Comparison of ENCODE assay signal across 12 cellular contexts in genomic region chr14:35414365-35414764, GRCh38. TPM values are rescaled to one million over a fixed set of nuclear protein-coding genes. Genes with fewer than 3 reads are reported as not detected.
A peak's percentile ranks its signal among the peaks of the same experiment; 100 is the strongest.
DNase-seq lines count a peak whose midpoint lies in the region; ATAC-seq and TF ChIP-seq lines count a peak whose summit lies in the region.
"Had no signal": no experiment of that assay in that cellular context is flagged by ENCODE, and none has a peak within 500 bp of the region (broad histone marks: within the 10 kb centered on the region; RNA-seq: fewer than 3 reads in every experiment).

No MANE protein-coding gene starts in this region.

- H3K4me3 ChIP-seq in fibroblast of the aortic adventitia (ENCODE audit: low read depth, low read length), result no peak overlapping the region
- H3K4me3 ChIP-seq: SJSA1, transverse colon had no signal

- H3K4me1 Mint-ChIP-seq in T-helper 17 cell (peaks cover 35% of the 10 kb centered on the region), nephron (peaks cover 25% of the 10 kb centered on the region)

- ATAC-seq in T-helper 17 cell, result no peak

- TF ChIP-seq CTCF in fibroblast of the aortic adventitia (IDR thresholded peaks at IDR 0.05; ENCODE audit: insufficient read depth, low read length), result no peak
- TF ChIP-seq CTCF in nephron (IDR thresholded peaks at IDR 0.05; ENCODE audit: unreplicated experiment in 3 of 3), result no peak

- no peaks in the 10 kb centered on the region for H3K9me3 Mint-ChIP-seq in nephron

- peak; percentile 79 for DNase-seq in EH (ENCODE audit: low read depth)
- DNase-seq in T-helper 17 cell, result no peak
- peak; percentile 55 for DNase-seq in fibroblast of the aortic adventitia (ENCODE audit: low read depth)
- no peak for DNase-seq in NCI-H2227 (lab: John Stamatoyannopoulos, UW; ENCODE audit: unreplicated experiment)
- no peak for DNase-seq in NCI-H526 treated with DMSO at 0.1 percent for 48 hours (lab: John Stamatoyannopoulos, UW)
- no peak for DNase-seq in activated CD8-positive, alpha-beta memory T cell treated with anti-CD3 and anti-CD28 coated beads, Interleukin-2, amount 50 U/mL, for 4 hours
- DNase-seq in C1 segment of cervical spinal cord (lab: John Stamatoyannopoulos, UW), result no peak
- DNase-seq: activated effector memory CD4-positive, alpha-beta T cell treated with anti-CD3 and anti-CD28 coated beads, Interleukin-2, amount 50 U/mL, for 16 hours; NCI-H446; transverse colon had no signal

- no peaks in the 10 kb centered on the region for H3K36me3 Mint-ChIP-seq in T-helper 17 cell (ENCODE audit: low read depth)
- H3K36me3 Mint-ChIP-seq in nephron (ENCODE audit: low read depth), result no peaks in the 10 kb centered on the region

- no peaks in the 10 kb centered on the region for H3K27me3 Mint-ChIP-seq in T-helper 17 cell
- peaks cover 3% of the 10 kb centered on the region for H3K27me3 Mint-ChIP-seq in nephron (ENCODE audit: low read depth)

- H3K9me3 ChIP-seq in T-helper 17 cell (ENCODE audit: control insufficient read depth, low read length, poor library complexity, severe bottlenecking), result no peaks in the 10 kb centered on the region
- H3K9me3 ChIP-seq: SJSA1, transverse colon had no signal

- H3K27ac Mint-ChIP-seq in T-helper 17 cell, result peak overlapping the region; percentile 98
- H3K27ac Mint-ChIP-seq in nephron, result peak overlapping the region; percentile 63 to 84 (median 81)

- no peak overlapping the region for H3K4me3 Mint-ChIP-seq in T-helper 17 cell
- no peak overlapping the region for H3K4me3 Mint-ChIP-seq in nephron

RNA-seq across cellular contexts. Expression of gene NFKBIA, which starts 9.8 kb away (rescaled TPM):
- total RNA-seq in T-helper 17 cell (1,000 to 10,000 TPM; 1,744 to 1,805 TPM), fibroblast of the aortic adventitia (ENCODE audit: low replicate concordance) (34.1 and 86.6 TPM in 2 replicates)

Comparison
In these comparisons a context has a peak if more than half of its experiments do, and no peak if none do; other contexts are left out.
1. DNase-seq: peak in EH (single experiment) and fibroblast of the aortic adventitia (single experiment); none in T-helper 17 cell (0 of 3), NCI-H2227 (single experiment), NCI-H526 treated with DMSO at 0.1 percent for 48 hours (single experiment), activated CD8-positive, alpha-beta memory T cell treated with anti-CD3 and anti-CD28 coated beads, Interleukin-2, amount 50 U/mL, for 4 hours (single experiment) and C1 segment of cervical spinal cord (0 of 14).
2. RNA of gene NFKBIA, which starts 9.8 kb away (total RNA-seq): 1,744 to 1,805 TPM in T-helper 17 cell; 34.1 to 86.6 TPM in fibroblast of the aortic adventitia; every median in the first group is over 10 times any median in the second.